ENCODE assay signal across 1 cellular context in genomic region chr6:31632279-31632946, GRCh38.
TF ChIP-seq lines count a peak whose summit lies in the region.

No MANE protein-coding gene starts in this region.

TF ChIP-seq in HCT116, 20 proteins besides CTCF, POLR2A, EP300 and RAD21:
- TF ChIP-seq ELF1 (IDR thresholded peaks at IDR 0.05; ENCODE audit: borderline replicate concordance, low read depth) (no peak), CEBPB (IDR thresholded peaks at IDR 0.05; ENCODE audit: low read depth) (no peak), ZNF274 (IDR thresholded peaks at IDR 0.05; ENCODE audit: low read depth, low read length) (no peak), EZH2phosphoT487 (IDR thresholded peaks at IDR 0.05; ENCODE audit: borderline replicate concordance) (no peak), ZFX (IDR thresholded peaks at IDR 0.05) (no peak), EZH2 (IDR thresholded peaks at IDR 0.05) (no peak), SP1 (IDR thresholded peaks at IDR 0.05; ENCODE audit: low read depth) (no peak), TCF7L2 (IDR thresholded peaks at IDR 0.05; ENCODE audit: borderline replicate concordance, extremely low read depth, insufficient read depth, insufficient read length) (no peak), REST (IDR thresholded peaks at IDR 0.05; ENCODE audit: low read depth) (no peak), SIN3A (IDR thresholded peaks at IDR 0.05; ENCODE audit: low read depth) (no peak), CBX3 (IDR thresholded peaks at IDR 0.05; ENCODE audit: low read depth) (no peak), JUND (IDR thresholded peaks at IDR 0.05) (no peak), FOSL1 (IDR thresholded peaks at IDR 0.05; ENCODE audit: low read depth) (no peak), SRF (IDR thresholded peaks at IDR 0.05; ENCODE audit: low read depth) (no peak), POLR2AphosphoS5 (IDR thresholded peaks at IDR 0.05; ENCODE audit: low read depth, low read length) (no peak), EGR1 (IDR thresholded peaks at IDR 0.05; ENCODE audit: low read depth) (no peak)
- TF ChIP-seq, protein P1, sequence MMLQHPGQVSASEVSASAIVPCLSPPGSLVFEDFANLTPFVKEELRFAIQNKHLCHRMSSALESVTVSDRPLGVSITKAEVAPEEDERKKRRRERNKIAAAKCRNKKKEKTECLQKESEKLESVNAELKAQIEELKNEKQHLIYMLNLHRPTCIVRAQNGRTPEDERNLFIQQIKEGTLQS (IDR thresholded peaks at IDR 0.05): no peak
- TF ChIP-seq, protein P2, sequence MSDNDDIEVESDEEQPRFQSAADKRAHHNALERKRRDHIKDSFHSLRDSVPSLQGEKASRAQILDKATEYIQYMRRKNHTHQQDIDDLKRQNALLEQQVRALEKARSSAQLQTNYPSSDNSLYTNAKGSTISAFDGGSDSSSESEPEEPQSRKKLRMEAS (IDR thresholded peaks at IDR 0.05): no peak
